1 cellular context compared by ENCODE assay signal in the genomic region with DNA sequence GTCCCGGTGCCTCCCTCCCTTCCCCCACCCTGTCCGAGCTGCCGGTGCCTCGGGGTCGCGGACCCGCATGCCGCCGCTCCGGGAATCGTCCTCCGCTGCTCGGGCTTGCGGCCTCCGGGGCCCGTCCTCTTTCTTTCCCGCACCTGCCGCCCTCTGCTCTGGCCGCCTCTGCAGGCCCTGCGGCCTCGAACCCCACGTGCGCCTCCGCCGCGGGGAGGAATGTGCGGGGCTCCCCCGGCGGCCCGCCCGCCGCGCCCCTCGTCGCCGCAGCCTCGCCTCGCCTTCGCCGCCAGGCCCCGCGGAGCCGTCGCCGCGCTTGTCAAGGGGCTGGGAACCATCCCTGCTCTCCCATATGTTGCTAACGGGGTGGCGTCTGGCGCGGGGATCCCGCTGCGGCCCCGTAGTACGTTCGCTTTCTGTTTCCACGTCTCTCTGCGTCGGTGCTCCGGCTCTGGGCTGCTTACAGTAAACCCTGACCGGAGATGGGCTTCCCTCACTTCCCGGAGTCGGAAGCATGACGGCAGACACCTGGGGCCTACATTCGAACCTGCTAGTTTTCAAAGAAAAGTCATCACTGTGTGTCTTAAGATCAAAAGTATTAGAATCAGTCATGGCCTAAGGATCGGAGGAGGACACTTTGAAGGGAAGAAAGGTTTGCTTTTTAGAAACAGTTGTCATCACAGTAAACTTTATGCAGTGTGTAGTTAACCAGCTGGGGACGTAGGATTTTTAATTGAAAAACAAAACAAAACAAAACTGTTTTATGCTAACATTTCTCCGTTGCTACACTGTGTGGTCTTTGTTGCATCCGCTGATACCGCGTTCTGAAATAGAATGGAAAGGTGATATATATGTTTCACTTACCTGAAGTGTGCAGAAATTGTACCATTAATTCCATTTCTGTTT.
A peak's percentile ranks its signal among the peaks of the same experiment; 100 is the strongest.
TF ChIP-seq lines count a peak whose summit lies in the region.

No MANE protein-coding gene starts in this region.

TF ChIP-seq in HEK293, 187 proteins besides CTCF, POLR2A, EP300 and RAD21 (continued from another document):
- TF ChIP-seq ZBTB6 (tag by site-specific recombination; IDR thresholded peaks at IDR 0.05) (0 out of 2 replicates have a peak, but pooled peaks have one; percentile 8), ZNF660 (tag by site-specific recombination; IDR thresholded peaks at IDR 0.05) (peak; percentile 24; the same call in 1 of the 2 replicates), IKZF3 (tag by site-specific recombination; IDR thresholded peaks at IDR 0.05) (no peak), ZSCAN23 (tag by site-specific recombination; IDR thresholded peaks at IDR 0.05) (no peak), ZNF610 (tag by site-specific recombination; IDR thresholded peaks at IDR 0.05; ENCODE audit: borderline replicate concordance) (no peak), ZNF585B (tag by site-specific recombination; IDR thresholded peaks at IDR 0.05) (no peak), ZNF510 (tag by site-specific recombination; IDR thresholded peaks at IDR 0.05; ENCODE audit: insufficient replicate concordance) (no peak), ZNF830 (tag by site-specific recombination; IDR thresholded peaks at IDR 0.05; ENCODE audit: low read depth) (no peak), ZNF423 (tag by site-specific recombination; IDR thresholded peaks at IDR 0.05) (no peak), ZNF140 (tag by site-specific recombination; IDR thresholded peaks at IDR 0.05) (no peak), ZSCAN30 (tag by site-specific recombination; IDR thresholded peaks at IDR 0.05) (peak; percentile 53; the same call in 1 of the 2 replicates), ZNF670 (tag by site-specific recombination; IDR thresholded peaks at IDR 0.05; ENCODE audit: low read depth) (no peak), HOXC10 (CRISPR knock-in tag; IDR thresholded peaks at IDR 0.05) (0 out of 2 replicates have a peak, but pooled peaks have one; percentile 15), ZNF138 (tag by site-specific recombination; IDR thresholded peaks at IDR 0.05; ENCODE audit: borderline replicate concordance) (no peak), ZNF626 (tag by site-specific recombination; IDR thresholded peaks at IDR 0.05) (no peak), ZNF146 (tag by site-specific recombination; IDR thresholded peaks at IDR 0.05) (no peak), ZNF544 (tag by site-specific recombination; IDR thresholded peaks at IDR 0.05) (no peak), ZNF37A (tag by site-specific recombination; IDR thresholded peaks at IDR 0.05) (no peak), ZNF571 (tag by site-specific recombination; IDR thresholded peaks at IDR 0.05) (no peak), ZNF266 (tag by site-specific recombination; IDR thresholded peaks at IDR 0.05; ENCODE audit: low read depth) (no peak)
- TF ChIP-seq, protein P1, sequence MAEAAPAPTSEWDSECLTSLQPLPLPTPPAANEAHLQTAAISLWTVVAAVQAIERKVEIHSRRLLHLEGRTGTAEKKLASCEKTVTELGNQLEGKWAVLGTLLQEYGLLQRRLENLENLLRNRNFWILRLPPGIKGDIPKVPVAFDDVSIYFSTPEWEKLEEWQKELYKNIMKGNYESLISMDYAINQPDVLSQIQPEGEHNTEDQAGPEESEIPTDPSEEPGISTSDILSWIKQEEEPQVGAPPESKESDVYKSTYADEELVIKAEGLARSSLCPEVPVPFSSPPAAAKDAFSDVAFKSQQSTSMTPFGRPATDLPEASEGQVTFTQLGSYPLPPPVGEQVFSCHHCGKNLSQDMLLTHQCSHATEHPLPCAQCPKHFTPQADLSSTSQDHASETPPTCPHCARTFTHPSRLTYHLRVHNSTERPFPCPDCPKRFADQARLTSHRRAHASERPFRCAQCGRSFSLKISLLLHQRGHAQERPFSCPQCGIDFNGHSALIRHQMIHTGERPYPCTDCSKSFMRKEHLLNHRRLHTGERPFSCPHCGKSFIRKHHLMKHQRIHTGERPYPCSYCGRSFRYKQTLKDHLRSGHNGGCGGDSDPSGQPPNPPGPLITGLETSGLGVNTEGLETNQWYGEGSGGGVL (tag by site-specific recombination; IDR thresholded peaks at IDR 0.05): peak; percentile 2
- TF ChIP-seq, protein P2, sequence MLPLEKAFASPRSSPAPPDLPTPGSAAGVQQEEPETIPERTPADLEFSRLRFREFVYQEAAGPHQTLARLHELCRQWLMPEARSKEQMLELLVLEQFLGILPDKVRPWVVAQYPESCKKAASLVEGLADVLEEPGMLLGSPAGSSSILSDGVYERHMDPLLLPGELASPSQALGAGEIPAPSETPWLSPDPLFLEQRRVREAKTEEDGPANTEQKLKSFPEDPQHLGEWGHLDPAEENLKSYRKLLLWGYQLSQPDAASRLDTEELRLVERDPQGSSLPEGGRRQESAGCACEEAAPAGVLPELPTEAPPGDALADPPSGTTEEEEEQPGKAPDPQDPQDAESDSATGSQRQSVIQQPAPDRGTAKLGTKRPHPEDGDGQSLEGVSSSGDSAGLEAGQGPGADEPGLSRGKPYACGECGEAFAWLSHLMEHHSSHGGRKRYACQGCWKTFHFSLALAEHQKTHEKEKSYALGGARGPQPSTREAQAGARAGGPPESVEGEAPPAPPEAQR (tag by site-specific recombination; IDR thresholded peaks at IDR 0.05): no peak
